In genomic region chr9:116322521-116322920, GRCh38 we compare ENCODE assay signal across 30 cellular contexts.
DNase-seq lines count a peak whose midpoint lies in the region; ATAC-seq, FAIRE-seq and TF ChIP-seq lines count a peak whose summit lies in the region.
"Had no signal": no experiment of that assay in that cellular context is flagged by ENCODE, and none has a peak within 500 bp of the region (broad histone marks: within the 10 kb centered on the region; RNA-seq: fewer than 3 reads in every experiment).

No MANE protein-coding gene starts in this region.

- no peak overlapping the region for H3K4ac ChIP-seq in neuronal stem cell (ENCODE audit: low read length)

- H3K4me3 Mint-ChIP-seq in astrocyte (ENCODE audit: unreplicated experiment) (no peak overlapping the region), immature natural killer cell (no peak overlapping the region)
- H3K4me3 Mint-ChIP-seq in activated CD4-positive, alpha-beta T cell treated with anti-CD3 and anti-CD28 coated beads for 36 hours, result no peak overlapping the region
- H3K4me3 Mint-ChIP-seq: activated CD4-positive, alpha-beta T cell treated with anti-CD3 and anti-CD28 coated beads, Interleukin-2, amount 10 ng/mL, durations not matched to agents 24 days and 14 days; activated naive CD8-positive, alpha-beta T cell treated with anti-CD3 and anti-CD28 coated beads, Interleukin-2, amount 10 ng/mL, durations not matched to agents 7 days and 5 days; memory B cell had no signal

- H3K27me3 ChIP-seq in astrocyte (ENCODE audit: insufficient read depth, low read length), result peaks cover 4% of the 10 kb centered on the region
- peaks cover 0 to 32% (median 0%) of the 10 kb centered on the region in 3 experiments for H3K27me3 ChIP-seq in neuronal stem cell (ENCODE audit: control insufficient read depth in 3 of 3, insufficient read depth in 3 of 3, low read depth in 1 of 3, low read length in 3 of 3)
- H3K27me3 ChIP-seq: BLaER1 treated with 17β-estradiol and CSF1 and Interleukin-3, amounts not matched to agents 10 nM and 100 nM; body of pancreas; transverse colon had no signal

- H2BK15ac ChIP-seq in neuronal stem cell (ENCODE audit: low read length), result no peak overlapping the region

- H3K79me2 ChIP-seq in astrocyte (ENCODE audit: insufficient read depth, low read length), result no peaks in the 10 kb centered on the region

- H3K27ac Mint-ChIP-seq in astrocyte (ENCODE audit: unreplicated experiment) (peak overlapping the region; percentile 9), immature natural killer cell (no peak overlapping the region)
- H3K27ac Mint-ChIP-seq in activated CD4-positive, alpha-beta T cell treated with anti-CD3 and anti-CD28 coated beads for 36 hours, result no peak overlapping the region
- H3K27ac Mint-ChIP-seq: activated CD4-positive, alpha-beta T cell treated with anti-CD3 and anti-CD28 coated beads, Interleukin-2, amount 10 ng/mL, durations not matched to agents 24 days and 14 days; activated naive CD8-positive, alpha-beta T cell treated with anti-CD3 and anti-CD28 coated beads, Interleukin-2, amount 10 ng/mL, durations not matched to agents 7 days and 5 days; memory B cell had no signal

- no peak overlapping the region for H3K4me3 ChIP-seq in astrocyte (ENCODE audit: insufficient read depth, low read depth, low read length)
- H3K4me3 ChIP-seq in fibroblast of the aortic adventitia (ENCODE audit: low read depth, low read length), result no peak overlapping the region
- H3K4me3 ChIP-seq in neuronal stem cell (ENCODE audit: low read length in 2 of 2), result no peak overlapping the region
- H3K4me3 ChIP-seq: BLaER1 treated with 17β-estradiol and CSF1 and Interleukin-3, amounts not matched to agents 10 nM and 100 nM; body of pancreas; PC-9; skin epidermis; transverse colon had no signal

- H3K36me3 ChIP-seq in astrocyte (ENCODE audit: insufficient read depth, low read length) (no peaks in the 10 kb centered on the region), neuronal stem cell (replicated peaks in 1 of 2; ENCODE audit: control insufficient read depth in 2 of 2, insufficient read depth in 2 of 2, low read length in 2 of 2) (no peaks in the 10 kb centered on the region)
- H3K36me3 ChIP-seq: BLaER1 treated with 17β-estradiol and CSF1 and Interleukin-3, amounts not matched to agents 10 nM and 100 nM; transverse colon had no signal

- H3K27me3 Mint-ChIP-seq in astrocyte (ENCODE audit: low read depth, unreplicated experiment), result no peaks in the 10 kb centered on the region
- peaks cover 6% of the 10 kb centered on the region for H3K27me3 Mint-ChIP-seq in activated CD4-positive, alpha-beta T cell treated with anti-CD3 and anti-CD28 coated beads for 36 hours
- peaks cover 0 to 4% (median 2%) of the 10 kb centered on the region in 3 donors for H3K27me3 Mint-ChIP-seq in immature natural killer cell (ENCODE audit: low read depth in 3 of 3)
- H3K27me3 Mint-ChIP-seq: activated CD4-positive, alpha-beta T cell treated with anti-CD3 and anti-CD28 coated beads, Interleukin-2, amount 10 ng/mL, durations not matched to agents 24 days and 14 days; activated naive CD8-positive, alpha-beta T cell treated with anti-CD3 and anti-CD28 coated beads, Interleukin-2, amount 10 ng/mL, durations not matched to agents 7 days and 5 days had no signal

- no peak for ATAC-seq in activated CD4-positive, alpha-beta T cell treated with anti-CD3 and anti-CD28 coated beads for 36 hours
- no peak for ATAC-seq in GM18867 (IDR thresholded peaks at IDR 0.05; ENCODE audit: unreplicated experiment)
- ATAC-seq: body of pancreas had no signal

- peaks cover 6% of the 10 kb centered on the region for H4K20me1 ChIP-seq in astrocyte (ENCODE audit: insufficient read depth, low read length)
- H4K20me1 ChIP-seq: BLaER1 treated with 17β-estradiol and CSF1 and Interleukin-3, amounts not matched to agents 10 nM and 100 nM had no signal

- intact Hi-C loops in activated CD4-positive, alpha-beta T cell treated with anti-CD3 and anti-CD28 coated beads for 36 hours (cut with DNase I, micrococcal nuclease), result no loop called here

- H2BK5ac ChIP-seq in neuronal stem cell (ENCODE audit: low read length), result no peak overlapping the region

- H3K9ac ChIP-seq in astrocyte (ENCODE audit: low read length) (no peak overlapping the region), neuronal stem cell (ENCODE audit: low read depth, low read length, poor library complexity) (no peak overlapping the region)
- H3K9ac ChIP-seq: BLaER1 treated with 17β-estradiol and CSF1 and Interleukin-3, amounts not matched to agents 10 nM and 100 nM had no signal

- no peak overlapping the region for H3K14ac ChIP-seq in neuronal stem cell (ENCODE audit: low read length)

- no peak overlapping the region for H2AK5ac ChIP-seq in neuronal stem cell (ENCODE audit: low read depth, low read length)

- WGBS in neuronal stem cell (ENCODE audit: extremely low coverage in 2 of 2, insufficient read length in 2 of 2, insufficient replicate concordance in 1 of 2), 2 donors, result no CpG with 5 or more reads among the region's 2 CpGs

- H3K4me1 Mint-ChIP-seq in astrocyte (ENCODE audit: low read depth, unreplicated experiment) (peaks cover 21% of the 10 kb centered on the region), immature natural killer cell (no peaks in the 10 kb centered on the region)
- H3K4me1 Mint-ChIP-seq in activated CD4-positive, alpha-beta T cell treated with anti-CD3 and anti-CD28 coated beads for 36 hours, result no peaks in the 10 kb centered on the region
- H3K4me1 Mint-ChIP-seq: activated CD4-positive, alpha-beta T cell treated with anti-CD3 and anti-CD28 coated beads, Interleukin-2, amount 10 ng/mL, durations not matched to agents 24 days and 14 days; activated naive CD8-positive, alpha-beta T cell treated with anti-CD3 and anti-CD28 coated beads, Interleukin-2, amount 10 ng/mL, durations not matched to agents 7 days and 5 days; memory B cell had no signal

- no peaks in the 10 kb centered on the region for H3K79me1 ChIP-seq in neuronal stem cell (ENCODE audit: low read depth, low read length)

- H3K18ac ChIP-seq in neuronal stem cell (ENCODE audit: low read length), result no peak overlapping the region

- H4K8ac ChIP-seq in neuronal stem cell (ENCODE audit: low read depth, low read length), result no peak overlapping the region

- TF ChIP-seq CTCF in astrocyte (IDR thresholded peaks at IDR 0.05; ENCODE audit: insufficient read depth, low read depth, low read length) (no peak), fibroblast of the aortic adventitia (IDR thresholded peaks at IDR 0.05; ENCODE audit: insufficient read depth, low read length) (no peak)

- CTCF ChIA-PET in activated CD4-positive, alpha-beta T cell treated with anti-CD3 and anti-CD28 coated beads for 36 hours (lab: Charles Lee), result no interaction called here

- POLR2A ChIA-PET in activated CD4-positive, alpha-beta T cell treated with anti-CD3 and anti-CD28 coated beads for 36 hours (lab: Charles Lee), result no interaction called here

- peaks cover 2% of the 10 kb centered on the region for H3K9me3 Mint-ChIP-seq in astrocyte (ENCODE audit: unreplicated experiment)
- no peaks in the 10 kb centered on the region for H3K9me3 Mint-ChIP-seq in activated CD4-positive, alpha-beta T cell treated with anti-CD3 and anti-CD28 coated beads for 36 hours (ENCODE audit: low read depth)
- peaks cover 0 to 18% (median 2%) of the 10 kb centered on the region in 6 donors for H3K9me3 Mint-ChIP-seq in immature natural killer cell
- H3K9me3 Mint-ChIP-seq: activated CD4-positive, alpha-beta T cell treated with anti-CD3 and anti-CD28 coated beads, Interleukin-2, amount 10 ng/mL, durations not matched to agents 24 days and 14 days; memory B cell had no signal

- no peak for FAIRE-seq in astrocyte (lab: Jason Lieb, UNC)

- H3K9me3 ChIP-seq in astrocyte (ENCODE audit: insufficient read depth, low read depth, low read length) (no peaks in the 10 kb centered on the region), neuronal stem cell (replicated peaks in 1 of 2; ENCODE audit: control insufficient read depth in 2 of 2, insufficient read depth in 1 of 2, low read depth in 1 of 2, low read length in 2 of 2) (no peaks in the 10 kb centered on the region)
- H3K9me3 ChIP-seq: BLaER1 treated with 17β-estradiol and CSF1 and Interleukin-3, amounts not matched to agents 10 nM and 100 nM; body of pancreas; transverse colon had no signal

- H3K36me3 Mint-ChIP-seq in astrocyte (ENCODE audit: low read depth, unreplicated experiment) (peaks cover 39% of the 10 kb centered on the region), immature natural killer cell (no peaks in the 10 kb centered on the region)
- no peaks in the 10 kb centered on the region for H3K36me3 Mint-ChIP-seq in activated CD4-positive, alpha-beta T cell treated with anti-CD3 and anti-CD28 coated beads for 36 hours (ENCODE audit: low read depth)
- H3K36me3 Mint-ChIP-seq: activated naive CD8-positive, alpha-beta T cell treated with anti-CD3 and anti-CD28 coated beads, Interleukin-2, amount 10 ng/mL, durations not matched to agents 7 days and 5 days; memory B cell had no signal

- no peak overlapping the region for H3K23ac ChIP-seq in neuronal stem cell (ENCODE audit: low read depth, low read length, poor library complexity)

- H2BK12ac ChIP-seq in neuronal stem cell (ENCODE audit: low read length), result no peak overlapping the region

- DNase-seq in AG20443 (ENCODE audit: low spot score) (peak; percentile 38), astrocyte (ENCODE audit: low read depth) (no peak), fibroblast of the aortic adventitia (ENCODE audit: low read depth) (peak; percentile 62), neuronal stem cell (ENCODE audit: low spot score) (no peak), immature natural killer cell (no peak)
- no peak for DNase-seq in activated CD4-positive, alpha-beta T cell treated with anti-CD3 and anti-CD28 coated beads for 36 hours
- DNase-seq in stimulated activated CD8-positive, alpha-beta memory T cell treated with anti-CD3 and anti-CD28 coated beads, Interleukin-4, amount 100 ng/mL, for 48 hours, result no peak
- DNase-seq: ACHN; activated CD4-positive, alpha-beta T cell treated with anti-CD3 and anti-CD28 coated beads, Interleukin-2, amount 10 ng/mL, durations not matched to agents 24 days and 14 days; activated gamma-delta T cell; activated naive CD8-positive, alpha-beta T cell treated with anti-CD3 and anti-CD28 coated beads, Interleukin-2, amount 10 ng/mL, durations not matched to agents 7 days and 5 days; activated T-cell treated with anti-CD3 and anti-CD28 coated beads, Interleukin-2, amount 50 U/mL, for 1 hour; body of pancreas; cerebellar nuclear complex; COR-L47; DMS79; GF-D8; head of caudate nucleus; NCI-H187 treated with DMSO at 0.1 percent for 48 hours; NCI-H524 treated with DMSO at 0.1 percent for 48 hours; nucleus accumbens; PC-9; Right ventricle myocardium superior; stimulated activated CD4-positive, alpha-beta T cell treated with anti-CD3 and anti-CD28 coated beads, Interleukin-1b, Interleukin-23, amount 100 ng/mL, for 48 hours; transverse colon had no signal

- H4K91ac ChIP-seq in neuronal stem cell (ENCODE audit: low read depth, low read length, poor library complexity), result no peak overlapping the region

- H3K4me2 ChIP-seq in astrocyte (ENCODE audit: low read length) (no peak overlapping the region), neuronal stem cell (ENCODE audit: insufficient read depth, low read length, poor library complexity, severe bottlenecking) (no peak overlapping the region)
- H3K4me2 ChIP-seq: BLaER1 treated with 17β-estradiol and CSF1 and Interleukin-3, amounts not matched to agents 10 nM and 100 nM had no signal

- H3K4me1 ChIP-seq in astrocyte (ENCODE audit: insufficient read depth, low read length) (no peaks in the 10 kb centered on the region), neuronal stem cell (ENCODE audit: control insufficient read depth in 2 of 2, insufficient read depth in 1 of 2, low read depth in 1 of 2, low read length in 2 of 2) (peaks cover 25 to 35% of the 10 kb centered on the region in 2 donors)

- H3K27ac ChIP-seq in astrocyte (ENCODE audit: low read depth, low read length), result no peak overlapping the region
- no peak overlapping the region for H3K27ac ChIP-seq in neuronal stem cell (replicated peaks; ENCODE audit: low read length)
- H3K27ac ChIP-seq: BLaER1 treated with 17β-estradiol and CSF1 and Interleukin-3, amounts not matched to agents 10 nM and 100 nM; body of pancreas; PC-9; transverse colon; VCaP had no signal

- H2AFZ ChIP-seq in astrocyte (ENCODE audit: low read depth, low read length), result no peak overlapping the region
- peak overlapping the region; percentile 77 for H2AFZ ChIP-seq in neuronal stem cell (ENCODE audit: low read length)
- H2AFZ ChIP-seq: PC-9 had no signal

- no peak overlapping the region for H2BK120ac ChIP-seq in neuronal stem cell (ENCODE audit: low read depth, low read length)

Comparison
In these comparisons a context has a peak if more than half of its experiments do, and no peak if none do; other contexts are left out.
1. DNase-seq: peak in AG20443 (single experiment) and fibroblast of the aortic adventitia (single experiment); none in astrocyte (single experiment), neuronal stem cell (single experiment), activated CD4-positive, alpha-beta T cell treated with anti-CD3 and anti-CD28 coated beads for 36 hours (single experiment), stimulated activated CD8-positive, alpha-beta memory T cell treated with anti-CD3 and anti-CD28 coated beads, Interleukin-4, amount 100 ng/mL, for 48 hours (single experiment) and immature natural killer cell (0 of 3).